9 cellular contexts compared by ENCODE assay signal in the genomic region with DNA sequence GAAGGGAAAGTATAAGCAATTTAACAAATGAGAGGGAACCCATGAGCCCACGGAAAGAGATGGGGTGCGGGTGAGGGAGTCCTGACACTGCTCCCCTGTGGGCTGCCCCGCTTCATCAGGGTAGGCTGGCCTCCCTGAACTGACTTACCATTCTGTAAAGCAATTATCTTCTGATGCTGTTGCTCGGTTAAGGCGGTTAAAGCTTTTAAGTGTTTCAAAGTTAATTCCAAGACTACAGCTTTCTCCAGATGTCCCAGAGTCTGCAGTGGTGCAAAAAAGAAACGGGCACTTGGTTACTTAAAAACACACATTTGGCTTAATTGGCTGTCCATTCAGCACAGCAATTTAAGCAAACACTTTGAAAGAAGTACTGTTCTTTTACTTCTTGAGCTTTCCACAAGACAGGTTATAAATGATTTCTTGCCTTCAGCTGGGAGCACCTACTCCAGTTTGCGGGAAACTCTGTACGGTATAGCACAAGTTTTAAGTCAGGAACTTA. TPM values are rescaled to one million over a fixed set of nuclear protein-coding genes. Genes with fewer than 3 reads are reported as not detected.
A peak's percentile ranks its signal among the peaks of the same experiment; 100 is the strongest.
DNase-seq lines count a peak whose midpoint lies in the region; ATAC-seq and TF ChIP-seq lines count a peak whose summit lies in the region.
"Had no signal": no experiment of that assay in that cellular context is flagged by ENCODE, and none has a peak within 500 bp of the region (broad histone marks: within the 10 kb centered on the region; RNA-seq: fewer than 3 reads in every experiment).

No MANE protein-coding gene starts in this region.

- no peaks in the 10 kb centered on the region for H3K36me3 Mint-ChIP-seq in dendritic cell treated with granulocyte-macrophage colony-stimulating factor and Interleukin-4, amounts not matched to agents 40 ng/mL and 50 ng/mL, for 4 days (ENCODE audit: low read depth)
- no peaks in the 10 kb centered on the region for H3K36me3 Mint-ChIP-seq in natural killer cell treated with Interleukin-12 subunit alpha and Interleukin-12 subunit beta and Interleukin-15 and Interleukin-18, amount 100 ng/mL, for 72 hours

- H3K27me3 Mint-ChIP-seq in dendritic cell treated with granulocyte-macrophage colony-stimulating factor and Interleukin-4, amounts not matched to agents 40 ng/mL and 50 ng/mL, for 4 days = peaks cover 82% of the 10 kb centered on the region
- peaks cover 59 to 73% of the 10 kb centered on the region in 2 donors for H3K27me3 Mint-ChIP-seq in natural killer cell treated with Interleukin-12 subunit alpha and Interleukin-12 subunit beta and Interleukin-15 and Interleukin-18, amount 100 ng/mL, for 72 hours

- H3K4me3 ChIP-seq in AG09309 (ENCODE audit: control insufficient read depth, low read depth, low read length) (peak overlapping the region; percentile 77), NB4 (ENCODE audit: low read depth, low read length) (peak overlapping the region; percentile 59)

- DNase-seq in AG09309 (ENCODE audit: low read depth) (no peak), NB4 (ENCODE audit: low read depth) (no peak), NCI-H510A (lab: John Stamatoyannopoulos, UW) (no peak), epidermal melanocyte (ENCODE audit: insufficient read length, low spot score) (no peak), NCI-H345 (lab: John Stamatoyannopoulos, UW) (no peak)
- no peak for DNase-seq in natural killer cell treated with Interleukin-12 subunit alpha and Interleukin-12 subunit beta and Interleukin-15 and Interleukin-18, amount 100 ng/mL, for 72 hours (ENCODE audit: low spot score)
- DNase-seq: NCI-H1436 treated with DMSO at 0.1 percent for 48 hours had no signal

- no peaks in the 10 kb centered on the region for H3K9me3 Mint-ChIP-seq in dendritic cell treated with granulocyte-macrophage colony-stimulating factor and Interleukin-4, amounts not matched to agents 40 ng/mL and 50 ng/mL, for 4 days
- H3K9me3 Mint-ChIP-seq in natural killer cell treated with Interleukin-12 subunit alpha and Interleukin-12 subunit beta and Interleukin-15 and Interleukin-18, amount 100 ng/mL, for 72 hours = no peaks in the 10 kb centered on the region

- TF ChIP-seq POLR2A in NB4 (IDR thresholded peaks at IDR 0.05; ENCODE audit: extremely low read depth, insufficient read length) = no peak

- peak overlapping the region; percentile 71 for H3K4me3 Mint-ChIP-seq in dendritic cell treated with granulocyte-macrophage colony-stimulating factor and Interleukin-4, amounts not matched to agents 40 ng/mL and 50 ng/mL, for 4 days
- peak overlapping the region; percentile 73 for H3K4me3 Mint-ChIP-seq in natural killer cell treated with Interleukin-12 subunit alpha and Interleukin-12 subunit beta and Interleukin-15 and Interleukin-18, amount 100 ng/mL, for 72 hours

- intact Hi-C loops in dendritic cell treated with granulocyte-macrophage colony-stimulating factor and Interleukin-4, amounts not matched to agents 40 ng/mL and 50 ng/mL, for 4 days (cut with micrococcal nuclease) = loop anchor here (5.0 kb wide), 1 partner anchor 149 kb away; no protein-coding TSS in a partner anchor

- TF ChIP-seq CTCF in AG09309 (IDR thresholded peaks at IDR 0.05; ENCODE audit: control insufficient read depth, insufficient read depth, low read depth, low read length, missing control alignments) (no peak), NB4 (IDR thresholded peaks at IDR 0.05; ENCODE audit: low read depth, low read length) (no peak)

- no peak overlapping the region for H3K27ac Mint-ChIP-seq in dendritic cell treated with granulocyte-macrophage colony-stimulating factor and Interleukin-4, amounts not matched to agents 40 ng/mL and 50 ng/mL, for 4 days
- H3K27ac Mint-ChIP-seq in natural killer cell treated with Interleukin-12 subunit alpha and Interleukin-12 subunit beta and Interleukin-15 and Interleukin-18, amount 100 ng/mL, for 72 hours = no peak overlapping the region

- H3K4me1 Mint-ChIP-seq in dendritic cell treated with granulocyte-macrophage colony-stimulating factor and Interleukin-4, amounts not matched to agents 40 ng/mL and 50 ng/mL, for 4 days (ENCODE audit: low read depth) = peaks cover 52% of the 10 kb centered on the region
- peaks cover 24 to 29% of the 10 kb centered on the region in 2 donors for H3K4me1 Mint-ChIP-seq in natural killer cell treated with Interleukin-12 subunit alpha and Interleukin-12 subunit beta and Interleukin-15 and Interleukin-18, amount 100 ng/mL, for 72 hours (ENCODE audit: low read depth in 2 of 2)

- no peak for ATAC-seq in natural killer cell treated with Interleukin-12 subunit alpha and Interleukin-12 subunit beta and Interleukin-15 and Interleukin-18, amount 100 ng/mL, for 72 hours
- no peak for ATAC-seq in GM19395 (IDR thresholded peaks at IDR 0.05; ENCODE audit: unreplicated experiment)

RNA-seq across cellular contexts. Expression of gene BHLHE41, which starts 1.3 kb away (rescaled TPM):
- total RNA-seq in natural killer cell treated with Interleukin-12 subunit alpha and Interleukin-12 subunit beta and Interleukin-15 and Interleukin-18, amount 100 ng/mL, for 72 hours = not detected
